Comparison of ENCODE assay signal across 15 cellular contexts in genomic region chr3:15953841-15954240, GRCh38.
DNase-seq lines count a peak whose midpoint lies in the region; ATAC-seq, FAIRE-seq and TF ChIP-seq lines count a peak whose summit lies in the region.
"Had no signal": no experiment of that assay in that cellular context is flagged by ENCODE, and none has a peak within 500 bp of the region (broad histone marks: within the 10 kb centered on the region; RNA-seq: fewer than 3 reads in every experiment).

No MANE protein-coding gene starts in this region.

- intact Hi-C loops in A673 (cut with micrococcal nuclease; ENCODE audit: unreplicated experiment), result no loop called here

- H3K36me3 Mint-ChIP-seq in T-helper 17 cell (ENCODE audit: low read depth), result peaks cover 4% of the 10 kb centered on the region

- peak; percentile 22 for DNase-seq in A673 (ENCODE audit: low spot score)
- peak; percentile 25 for DNase-seq in MV-4-11 (lab: John Stamatoyannopoulos, UW)
- peak; percentile 77 for DNase-seq in bronchial epithelial cell (ENCODE audit: low read depth)
- DNase-seq in caudate nucleus (lab: John Stamatoyannopoulos, UW), result no peak
- no peak for DNase-seq in T-helper 17 cell
- DNase-seq in NCI-H1417 (lab: John Stamatoyannopoulos, UW), result no peak
- DNase-seq: activated T-cell treated with anti-CD3 and anti-CD28 coated beads, Interleukin-2, amount 50 U/mL, for 48 hours; NCI-H2029; ovary had no signal

- ATAC-seq in HG03039 (IDR thresholded peaks at IDR 0.05; ENCODE audit: unreplicated experiment), result no peak
- ATAC-seq in T-helper 17 cell, result no peak

- BruUV-seq in A673 (replicated peaks; lab: Mats Ljungman, UMichigan), result no TSS peak

- POLR2A ChIA-PET in A673 (lab: Charles Lee; ENCODE audit: low non-redundant PET), result no interaction called here

- FAIRE-seq in bronchial epithelial cell (lab: Jason Lieb, UNC), result no peak
- FAIRE-seq: RCC 7860, TTC549 had no signal

- no peak overlapping the region for H3K4me3 Mint-ChIP-seq in T-helper 17 cell
- H3K4me3 Mint-ChIP-seq: CD4-positive, CD25-positive, alpha-beta regulatory T cell had no signal

- H3K4me1 Mint-ChIP-seq in T-helper 17 cell, result no peaks in the 10 kb centered on the region
- H3K4me1 Mint-ChIP-seq: CD4-positive, CD25-positive, alpha-beta regulatory T cell had no signal

- H3K27ac ChIP-seq in A673 (ENCODE audit: low read depth, low read length, poor library complexity, severe bottlenecking), result no peak overlapping the region
- H3K27ac ChIP-seq in caudate nucleus (ENCODE audit: low read depth, low read length), result no peak overlapping the region
- H3K27ac ChIP-seq: hepatocyte, ovary had no signal

- H3K36me3 ChIP-seq in A673 (ENCODE audit: insufficient read depth, low read length, poor library complexity, severe bottlenecking), result no peaks in the 10 kb centered on the region
- H3K36me3 ChIP-seq in bronchial epithelial cell (ENCODE audit: control insufficient read depth, insufficient read depth, low read length), result no peaks in the 10 kb centered on the region
- H3K36me3 ChIP-seq: ovary had no signal

- H3K27ac Mint-ChIP-seq in T-helper 17 cell, result no peak overlapping the region
- H3K27ac Mint-ChIP-seq: CD4-positive, CD25-positive, alpha-beta regulatory T cell had no signal

- H3K9me3 ChIP-seq in A673 (ENCODE audit: low read depth, low read length, poor library complexity, severe bottlenecking), result no peaks in the 10 kb centered on the region
- no peaks in the 10 kb centered on the region for H3K9me3 ChIP-seq in T-helper 17 cell (ENCODE audit: control insufficient read depth, low read length, poor library complexity, severe bottlenecking)
- H3K9me3 ChIP-seq: ovary had no signal

- no peak overlapping the region for H3K4me3 ChIP-seq in A673 (ENCODE audit: low read depth, low read length, poor library complexity, severe bottlenecking)
- H3K4me3 ChIP-seq in bronchial epithelial cell (ENCODE audit: low read depth, low read length), result no peak overlapping the region
- H3K4me3 ChIP-seq: hepatocyte, ovary had no signal

- TF ChIP-seq CTCF in A673 (conservative IDR thresholded peaks at IDR 0.05; ENCODE audit: low read depth, low read length), result peak; percentile 37; the same call in 1 of the 2 replicates
- TF ChIP-seq CTCF in GM12874 (IDR thresholded peaks at IDR 0.05; ENCODE audit: insufficient read depth, low read depth, low read length), result peak; percentile 18; the same call in 1 of the 2 replicates
- peak; percentile 9 for TF ChIP-seq CTCF in bronchial epithelial cell (IDR thresholded peaks at IDR 0.05; ENCODE audit: insufficient read depth, low read length, severe bottlenecking)

- H3K4me1 ChIP-seq in A673 (ENCODE audit: insufficient read depth, low read length, poor library complexity, severe bottlenecking), result no peaks in the 10 kb centered on the region

- CTCF ChIA-PET in A673 (lab: Charles Lee), result no interaction called here

- H3K27me3 Mint-ChIP-seq in T-helper 17 cell, result peaks cover 4% of the 10 kb centered on the region

- no peaks in the 10 kb centered on the region for H3K27me3 ChIP-seq in A673 (replicated peaks; ENCODE audit: insufficient read depth, low read depth, low read length, poor library complexity)
- H3K27me3 ChIP-seq in bronchial epithelial cell (ENCODE audit: control insufficient read depth, insufficient read depth, low read length), result no peaks in the 10 kb centered on the region
- H3K27me3 ChIP-seq: hepatocyte, ovary had no signal

Comparison
In these comparisons a context has a peak if more than half of its experiments do, and no peak if none do; other contexts are left out.
1. DNase-seq: peak in A673 (single experiment), MV-4-11 (single experiment) and bronchial epithelial cell (single experiment); none in caudate nucleus (0 of 61), T-helper 17 cell (0 of 3) and NCI-H1417 (0 of 3).
2. Peak in every context shown above with its lines, with median percentiles within 50 percentile points of each other: CTCF ChIP-seq.